In the genomic region with DNA sequence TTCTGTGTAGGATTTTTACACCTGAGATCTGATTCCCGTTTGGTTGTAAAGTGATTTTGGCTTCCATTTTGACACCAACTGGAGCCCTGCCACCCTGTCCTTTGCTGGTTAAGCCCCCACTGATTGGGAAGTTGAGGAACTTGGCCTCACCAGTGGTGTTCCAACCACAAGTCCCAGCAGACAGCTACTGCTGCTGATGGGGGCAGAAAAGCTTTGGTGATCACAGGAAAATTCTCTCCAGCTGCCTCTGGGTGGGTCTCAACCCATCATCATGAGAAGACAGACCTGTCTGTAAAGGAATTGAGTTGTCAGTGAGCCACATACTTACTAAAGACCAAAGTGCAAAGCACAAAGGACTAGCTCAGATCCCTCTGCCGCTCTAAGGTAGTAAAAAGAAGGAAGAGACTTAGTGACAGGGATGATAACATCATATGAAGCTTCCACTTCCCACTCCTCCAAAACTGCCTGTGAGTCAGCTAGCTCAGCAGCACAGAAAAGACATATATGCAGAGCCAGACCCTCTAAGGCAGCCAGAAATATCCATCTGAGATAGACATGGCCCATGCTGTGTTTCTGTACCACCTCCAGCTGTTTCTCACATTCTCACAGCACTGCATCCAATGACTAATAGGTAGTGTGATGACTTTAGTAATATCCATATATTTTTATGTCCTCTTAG, we compare ENCODE assay signal across 14 cellular contexts. TPM values are rescaled to one million over a fixed set of nuclear protein-coding genes. Genes with fewer than 3 reads are reported as not detected.
DNase-seq lines count a peak whose midpoint lies in the region; ATAC-seq and TF ChIP-seq lines count a peak whose summit lies in the region.
"Had no signal": no experiment of that assay in that cellular context is flagged by ENCODE, and none has a peak within 500 bp of the region (broad histone marks: within the 10 kb centered on the region; RNA-seq: fewer than 3 reads in every experiment).

No MANE protein-coding gene starts in this region.

- peak; percentile 30 for DNase-seq in NCI-H446 treated with DMSO at 0.1 percent for 48 hours (lab: John Stamatoyannopoulos, UW)
- DNase-seq in NCI-H446 (lab: John Stamatoyannopoulos, UW): no peak
- DNase-seq in amniotic stem cell (lab: John Stamatoyannopoulos, UW): peak; percentile 13
- peak; percentile 57 for DNase-seq in islet precursor cell
- DNase-seq in tibial artery: no peak
- DNase-seq in natural killer cell: no peak
- DNase-seq in kidney tubule cell (ENCODE audit: low spot score): no peak
- no peak for DNase-seq in nephron progenitor cell
- DNase-seq: activated CD8-positive, alpha-beta T cell treated with anti-CD3 and anti-CD28 coated beads, Interleukin-2, amount 10 ng/mL, durations not matched to agents 7 days and 5 days; body of pancreas; gastrocnemius medialis; stimulated activated CD4-positive, alpha-beta T cell treated with anti-CD3 and anti-CD28 coated beads, Interleukin-2, amount 100 ng/mL, for 48 hours; transverse colon had no signal

- peaks cover 0 to 60% (median 31%) of the 10 kb centered on the region in 4 donors for H3K4me1 ChIP-seq in tibial artery
- H3K4me1 ChIP-seq: body of pancreas had no signal

- H3K27me3 ChIP-seq in tibial artery: no peaks in the 10 kb centered on the region
- H3K27me3 ChIP-seq: body of pancreas, gastrocnemius medialis, transverse colon had no signal

- no peak for ATAC-seq in natural killer cell
- ATAC-seq: activated CD8-positive, alpha-beta T cell treated with anti-CD3 and anti-CD28 coated beads, Interleukin-2, amount 10 ng/mL, durations not matched to agents 7 days and 5 days; body of pancreas; gastrocnemius medialis had no signal

- H3K9me3 Mint-ChIP-seq in natural killer cell (no peaks in the 10 kb centered on the region), nephron progenitor cell (peaks cover 5% of the 10 kb centered on the region)

- peak overlapping the region; percentile 0 to 47 for H3K27ac ChIP-seq in tibial artery
- H3K27ac ChIP-seq: 22Rv1, body of pancreas, gastrocnemius medialis had no signal

- peaks cover 6 to 9% of the 10 kb centered on the region in 2 donors for H3K4me1 Mint-ChIP-seq in natural killer cell
- H3K4me1 Mint-ChIP-seq in nephron progenitor cell: no peaks in the 10 kb centered on the region

- intact Hi-C loops in tibial artery (cut with DNase I; ENCODE audit: low total_unique reads): no loop called here
- intact Hi-C loops in natural killer cell (cut with micrococcal nuclease): no loop called here

- H3K4me3 Mint-ChIP-seq in natural killer cell (no peak overlapping the region), nephron progenitor cell (no peak overlapping the region)
- H3K4me3 Mint-ChIP-seq: activated CD8-positive, alpha-beta T cell treated with anti-CD3 and anti-CD28 coated beads, Interleukin-2, amount 10 ng/mL, durations not matched to agents 7 days and 5 days had no signal

- no peak overlapping the region for H3K4me3 ChIP-seq in tibial artery
- H3K4me3 ChIP-seq: body of pancreas, gastrocnemius medialis, transverse colon had no signal

- H3K27ac Mint-ChIP-seq in natural killer cell (no peak overlapping the region), nephron progenitor cell (no peak overlapping the region)
- H3K27ac Mint-ChIP-seq: activated CD8-positive, alpha-beta T cell treated with anti-CD3 and anti-CD28 coated beads, Interleukin-2, amount 10 ng/mL, durations not matched to agents 7 days and 5 days had no signal

- H3K27me3 Mint-ChIP-seq in natural killer cell (ENCODE audit: low read depth in 2 of 2) (peaks cover 2 to 13% of the 10 kb centered on the region in 2 donors), nephron progenitor cell (ENCODE audit: low read depth, poor library complexity) (peaks cover 9% of the 10 kb centered on the region)

- H3K9me3 ChIP-seq in tibial artery: no peaks in the 10 kb centered on the region
- H3K9me3 ChIP-seq: body of pancreas, gastrocnemius medialis, transverse colon had no signal

- no peaks in the 10 kb centered on the region for H3K36me3 Mint-ChIP-seq in natural killer cell
- H3K36me3 Mint-ChIP-seq in nephron progenitor cell (ENCODE audit: low read depth): peaks cover 5% of the 10 kb centered on the region

- H3K36me3 ChIP-seq in tibial artery: no peaks in the 10 kb centered on the region
- H3K36me3 ChIP-seq: gastrocnemius medialis, transverse colon had no signal

- TF ChIP-seq CTCF in tibial artery (IDR thresholded peaks at IDR 0.05): no peak
- no peak for TF ChIP-seq CTCF in natural killer cell (IDR thresholded peaks at IDR 0.05)
- TF ChIP-seq CTCF in nephron progenitor cell (IDR thresholded peaks at IDR 0.05): no peak

RNA-seq across cellular contexts. Expression of a gene that starts 22.4 kb away (rescaled TPM):
- total RNA-seq in natural killer cell: under 1 TPM in 1 of 3 donors, not detected in 2; 0.63 TPM

Comparison
In these comparisons a context has a peak if more than half of its experiments do, and no peak if none do; other contexts are left out.
1. DNase-seq: peak in NCI-H446 treated with DMSO at 0.1 percent for 48 hours (single experiment), amniotic stem cell (single experiment) and islet precursor cell (single experiment); none in NCI-H446 (0 of 2), tibial artery (0 of 2), natural killer cell (single experiment), kidney tubule cell (single experiment) and nephron progenitor cell (single experiment).